In genomic region chr7:94004024-94004945, GRCh38 we compare ENCODE assay signal across 1 cellular context.
TF ChIP-seq lines count a peak whose summit lies in the region.

BET1 (minus strand) TSS chr7:94004355; CDS start chr7:94004216, 139 bp downstream.

TF ChIP-seq in HepG2, 621 proteins besides CTCF, POLR2A, EP300 and RAD21 (continued from another document and continues in another):
- TF ChIP-seq TRAFD1 (CRISPR knock-in tag; IDR thresholded peaks at IDR 0.05; ENCODE audit: borderline replicate concordance): no peak
- TF ChIP-seq ETV5 (CRISPR knock-in tag; IDR thresholded peaks at IDR 0.05; ENCODE audit: borderline replicate concordance): no peak; the same call in 1 of the 2 replicates
- TF ChIP-seq THRA (CRISPR knock-in tag; IDR thresholded peaks at IDR 0.05; ENCODE audit: borderline replicate concordance): peak; percentile 41; the same call in 1 of the 2 replicates
- TF ChIP-seq ZNF607 (CRISPR knock-in tag; IDR thresholded peaks at IDR 0.05; ENCODE audit: borderline replicate concordance): peak; percentile 60; the same call in 1 of the 2 replicates
- no peak for TF ChIP-seq SYNCRIP (IDR thresholded peaks at IDR 0.05; ENCODE audit: insufficient read depth, low read depth, low read length)
- 0 out of 2 replicates have a peak, but pooled peaks have one; percentile 36 for TF ChIP-seq HOMEZ (CRISPR knock-in tag; IDR thresholded peaks at IDR 0.05; ENCODE audit: low read depth)
- TF ChIP-seq HMGA1 (CRISPR knock-in tag; conservative IDR thresholded peaks at IDR 0.05): no peak
- TF ChIP-seq NRL (CRISPR knock-in tag; IDR thresholded peaks at IDR 0.05; ENCODE audit: borderline replicate concordance): peak; percentile 91
- peak; percentile 22; the same call in 1 of the 2 replicates for TF ChIP-seq ZNF709 (CRISPR knock-in tag; IDR thresholded peaks at IDR 0.05)
- no peak for TF ChIP-seq ZBTB25 (CRISPR knock-in tag; IDR thresholded peaks at IDR 0.05)
- TF ChIP-seq EHMT2 (IDR thresholded peaks at IDR 0.05; ENCODE audit: borderline replicate concordance, low read depth, low read length): no peak
- peak; percentile 39; the same call in 1 of the 2 replicates for TF ChIP-seq AHR (CRISPR knock-in tag; IDR thresholded peaks at IDR 0.05)
- peak; percentile 61; the same call in 1 of the 2 replicates for TF ChIP-seq GMEB2 (CRISPR knock-in tag; IDR thresholded peaks at IDR 0.05; ENCODE audit: low read depth)
- no peak for TF ChIP-seq ZFP1 (CRISPR knock-in tag; IDR thresholded peaks at IDR 0.05)
- peak; percentile 49; the same call in 1 of the 2 replicates for TF ChIP-seq ARNTL (CRISPR knock-in tag; IDR thresholded peaks at IDR 0.05)
- TF ChIP-seq NFE2L2 (IDR thresholded peaks at IDR 0.05; ENCODE audit: low read length): no peak
- peak; percentile 70 for TF ChIP-seq ELF4 (CRISPR knock-in tag; IDR thresholded peaks at IDR 0.05; ENCODE audit: borderline replicate concordance)
- TF ChIP-seq JUNB (CRISPR knock-in tag; IDR thresholded peaks at IDR 0.05; ENCODE audit: borderline replicate concordance): no peak
- TF ChIP-seq FOSL1 (CRISPR knock-in tag; IDR thresholded peaks at IDR 0.05; ENCODE audit: borderline replicate concordance): no peak
- peak; percentile 89 for TF ChIP-seq PHF8 (CRISPR knock-in tag; IDR thresholded peaks at IDR 0.05)
- 0 out of 2 replicates have a peak, but pooled peaks have one; percentile 73 for TF ChIP-seq ZNF512B (CRISPR knock-in tag; IDR thresholded peaks at IDR 0.05; ENCODE audit: borderline replicate concordance)
- peak; percentile 89 for TF ChIP-seq KMT2A (CRISPR knock-in tag; IDR thresholded peaks at IDR 0.05)
- TF ChIP-seq ZNF841 (CRISPR knock-in tag; IDR thresholded peaks at IDR 0.05; ENCODE audit: borderline replicate concordance): no peak
- peak; percentile 68; the same call in 1 of the 2 replicates for TF ChIP-seq ZNF747 (CRISPR knock-in tag; IDR thresholded peaks at IDR 0.05; ENCODE audit: borderline replicate concordance)
- TF ChIP-seq SNAPC4 (CRISPR knock-in tag; IDR thresholded peaks at IDR 0.05): no peak
- TF ChIP-seq PAXIP1 (CRISPR knock-in tag; conservative IDR thresholded peaks at IDR 0.05): peak; percentile 35; the same call in 1 of the 2 replicates
- peak; percentile 23; the same call in 1 of the 2 replicates for TF ChIP-seq PHF21A (CRISPR knock-in tag; IDR thresholded peaks at IDR 0.05)
- no peak for TF ChIP-seq ZNF577 (CRISPR knock-in tag; IDR thresholded peaks at IDR 0.05; ENCODE audit: borderline replicate concordance, low read depth)
- TF ChIP-seq SKIL (CRISPR knock-in tag; IDR thresholded peaks at IDR 0.05; ENCODE audit: borderline replicate concordance): no peak
- no peak for TF ChIP-seq SMARCC2 (IDR thresholded peaks at IDR 0.05)
- TF ChIP-seq SIX1 (CRISPR knock-in tag; IDR thresholded peaks at IDR 0.05; ENCODE audit: borderline replicate concordance): no peak
- TF ChIP-seq ZNF776 (CRISPR knock-in tag; IDR thresholded peaks at IDR 0.05): no peak
- no peak for TF ChIP-seq ZZZ3 (CRISPR knock-in tag; IDR thresholded peaks at IDR 0.05; ENCODE audit: borderline replicate concordance)
- no peak for TF ChIP-seq ZNF3 (CRISPR knock-in tag; IDR thresholded peaks at IDR 0.05)
- no peak for TF ChIP-seq DNMT1 (CRISPR knock-in tag; IDR thresholded peaks at IDR 0.05)
- TF ChIP-seq ARHGAP35 (CRISPR knock-in tag; IDR thresholded peaks at IDR 0.05; ENCODE audit: borderline replicate concordance): no peak
- no peak for TF ChIP-seq JDP2 (CRISPR knock-in tag; IDR thresholded peaks at IDR 0.05; ENCODE audit: borderline replicate concordance)
- TF ChIP-seq RARG (CRISPR knock-in tag; IDR thresholded peaks at IDR 0.05; ENCODE audit: low read depth): peak; percentile 80; the same call in 1 of the 2 replicates
